ENCODE assay signal across 8 cellular contexts in genomic region chr16:77675464-77676324, GRCh38. TPM values are rescaled to one million over a fixed set of nuclear protein-coding genes. Genes with fewer than 3 reads are reported as not detected.
DNase-seq lines count a peak whose midpoint lies in the region; ATAC-seq, FAIRE-seq and TF ChIP-seq lines count a peak whose summit lies in the region.

No MANE protein-coding gene starts in this region.

- TF ChIP-seq CTCF in astrocyte (IDR thresholded peaks at IDR 0.05; ENCODE audit: insufficient read depth, low read depth, low read length) (peak; percentile 99), hepatocyte (IDR thresholded peaks at IDR 0.05; ENCODE audit: poor library complexity) (peak; percentile 93)

- H3K9me2 ChIP-seq in GM23248 (ENCODE audit: insufficient read depth), result no peaks in the 10 kb centered on the region
- H3K9me2 ChIP-seq in hepatocyte (replicated peaks; ENCODE audit: insufficient read depth), result no peaks in the 10 kb centered on the region

- H3K4me3 ChIP-seq in GM23248 (peak overlapping the region; percentile 17; the same call in 1 of the 2 replicates), astrocyte (ENCODE audit: insufficient read depth, low read depth, low read length) (no peak overlapping the region), hepatocyte (no peak overlapping the region), skeletal muscle cell (ENCODE audit: low read depth, low read length) (no peak overlapping the region)

- H3K27me3 ChIP-seq in GM23248 (replicated peaks; ENCODE audit: insufficient read depth) (0 out of 2 replicates have a peak, but pooled peaks cover 4% of the 10 kb centered on the region), astrocyte (ENCODE audit: insufficient read depth, low read length) (no peaks in the 10 kb centered on the region), hepatocyte (peaks cover 5% of the 10 kb centered on the region)

- H3K27ac ChIP-seq in GM23248, result 0 out of 2 replicates have a peak overlapping the region, but pooled peaks have one; percentile 4
- no peak overlapping the region for H3K27ac ChIP-seq in astrocyte (ENCODE audit: low read depth, low read length)
- H3K27ac ChIP-seq in hepatocyte, result no peak overlapping the region

- 27 to 28% methylated on average over 15 of the region's 15 CpGs for WGBS in GM23248 (ENCODE audit: low coverage in 1 of 2, low lambda C conversion rate in 2 of 2, missing lambda C conversion rate in 2 of 2), 2 experiments
- WGBS in hepatocyte (ENCODE audit: low lambda C conversion rate, missing lambda C conversion rate), result 33% methylated on average over 15 of the region's 15 CpGs

- H4K20me1 ChIP-seq in GM23248 (ENCODE audit: insufficient read depth) (no peaks in the 10 kb centered on the region), astrocyte (ENCODE audit: insufficient read depth, low read length) (no peaks in the 10 kb centered on the region), hepatocyte (ENCODE audit: insufficient read depth, poor library complexity, severe bottlenecking) (no peaks in the 10 kb centered on the region)

- no peaks in the 10 kb centered on the region for H3K9me3 Mint-ChIP-seq in T-helper 2 cell treated with Interferon-gamma antibody and Interleukin-4, amounts not matched to agents 5 μg/mL and 100 μg/mL, for 36 hours
- H3K9me3 Mint-ChIP-seq in astrocyte (ENCODE audit: unreplicated experiment), result no peaks in the 10 kb centered on the region

- H3K4me3 Mint-ChIP-seq in T-helper 2 cell treated with Interferon-gamma antibody and Interleukin-4, amounts not matched to agents 5 μg/mL and 100 μg/mL, for 36 hours, result no peak overlapping the region
- H3K4me3 Mint-ChIP-seq in astrocyte (ENCODE audit: unreplicated experiment), result no peak overlapping the region

- H3F3A ChIP-seq in GM23248 (ENCODE audit: insufficient read depth), result 0 out of 2 replicates have a peak, but pooled peaks cover 10% of the 10 kb centered on the region

- ATAC-seq in HG03469 (IDR thresholded peaks at IDR 0.05; ENCODE audit: unreplicated experiment), result no peak

- DNase-seq in COR-L47 (lab: John Stamatoyannopoulos, UW), result peak; percentile 60
- peak; percentile 81 for DNase-seq in GM23248
- DNase-seq in NCI-H1417 treated with DMSO at 0.1 percent for 48 hours (lab: John Stamatoyannopoulos, UW), result peak; percentile 21
- DNase-seq in T-helper 2 cell treated with Interferon-gamma antibody and Interleukin-4, amounts not matched to agents 5 μg/mL and 100 μg/mL, for 36 hours (ENCODE audit: low spot score), result peak; percentile 28
- DNase-seq in astrocyte (ENCODE audit: low read depth), result peak; percentile 52
- DNase-seq in hepatocyte (ENCODE audit: low spot score), result peak; percentile 84
- peak; percentile 20 for DNase-seq in skeletal muscle cell (ENCODE audit: low read depth)

- H2AFZ ChIP-seq in GM23248 (no peak overlapping the region), astrocyte (ENCODE audit: low read depth, low read length) (peak overlapping the region; percentile 4), hepatocyte (no peak overlapping the region)

- H3K4me1 ChIP-seq in GM23248 (ENCODE audit: insufficient read depth) (peaks cover 13% of the 10 kb centered on the region), astrocyte (ENCODE audit: insufficient read depth, low read length) (peaks cover 9% of the 10 kb centered on the region), hepatocyte (ENCODE audit: insufficient read depth) (no peaks in the 10 kb centered on the region)

- H3K36me3 ChIP-seq in GM23248 (ENCODE audit: low read depth), result no peaks in the 10 kb centered on the region
- H3K36me3 ChIP-seq in astrocyte (ENCODE audit: insufficient read depth, low read length), result no peaks in the 10 kb centered on the region
- H3K36me3 ChIP-seq in hepatocyte (replicated peaks; ENCODE audit: insufficient read depth, low read depth), result no peaks in the 10 kb centered on the region

- no peak overlapping the region for H3K27ac Mint-ChIP-seq in T-helper 2 cell treated with Interferon-gamma antibody and Interleukin-4, amounts not matched to agents 5 μg/mL and 100 μg/mL, for 36 hours
- H3K27ac Mint-ChIP-seq in astrocyte (ENCODE audit: unreplicated experiment), result no peak overlapping the region

- no peaks in the 10 kb centered on the region for H3K27me3 Mint-ChIP-seq in T-helper 2 cell treated with Interferon-gamma antibody and Interleukin-4, amounts not matched to agents 5 μg/mL and 100 μg/mL, for 36 hours (ENCODE audit: low read depth)
- peaks cover 6% of the 10 kb centered on the region for H3K27me3 Mint-ChIP-seq in astrocyte (ENCODE audit: low read depth, unreplicated experiment)

- H3K79me2 ChIP-seq in GM23248 (ENCODE audit: insufficient read depth) (no peaks in the 10 kb centered on the region), astrocyte (ENCODE audit: insufficient read depth, low read length) (no peaks in the 10 kb centered on the region), hepatocyte (no peaks in the 10 kb centered on the region)

- FAIRE-seq in astrocyte (lab: Jason Lieb, UNC), result peak; percentile 95

- H3K4me2 ChIP-seq in GM23248 (ENCODE audit: unreplicated experiment), result peak overlapping the region; percentile 50
- H3K4me2 ChIP-seq in astrocyte (ENCODE audit: low read length), result peak overlapping the region; percentile 65
- H3K4me2 ChIP-seq in hepatocyte, result no peak overlapping the region

- no peaks in the 10 kb centered on the region for H3K9me3 ChIP-seq in GM23248 (ENCODE audit: low read depth)
- H3K9me3 ChIP-seq in astrocyte (ENCODE audit: insufficient read depth, low read depth, low read length), result no peaks in the 10 kb centered on the region
- no peaks in the 10 kb centered on the region for H3K9me3 ChIP-seq in hepatocyte (ENCODE audit: low read depth)

- no peaks in the 10 kb centered on the region for H3K36me3 Mint-ChIP-seq in T-helper 2 cell treated with Interferon-gamma antibody and Interleukin-4, amounts not matched to agents 5 μg/mL and 100 μg/mL, for 36 hours (ENCODE audit: low read depth)
- no peaks in the 10 kb centered on the region for H3K36me3 Mint-ChIP-seq in astrocyte (ENCODE audit: low read depth, unreplicated experiment)

- H3K4me1 Mint-ChIP-seq in T-helper 2 cell treated with Interferon-gamma antibody and Interleukin-4, amounts not matched to agents 5 μg/mL and 100 μg/mL, for 36 hours (ENCODE audit: low read depth), result no peaks in the 10 kb centered on the region
- H3K4me1 Mint-ChIP-seq in astrocyte (ENCODE audit: low read depth, unreplicated experiment), result no peaks in the 10 kb centered on the region

- H3K9ac ChIP-seq in GM23248, result peak overlapping the region; percentile 28; the same call in 1 of the 2 replicates
- peak overlapping the region; percentile 52 for H3K9ac ChIP-seq in astrocyte (ENCODE audit: low read length)

- in situ Hi-C loops in GM23248 (cut with MboI), result loop anchor here (5.0 kb wide), 1 partner anchor 297 kb away; no protein-coding TSS in a partner anchor

RNA-seq across cellular contexts. Expression of gene NUDT7, which starts 46.6 kb away (rescaled TPM):
- 3.0 and 3.5 TPM in 2 replicates for total RNA-seq in GM23248 (2014; rRNA removed; shearing (Covaris generic))
- polyA plus RNA-seq in GM23248 (2016; fragmentation: Nextera tagmentation; extraction: Ambion mirVana) (6.2 and 7.9 TPM in 2 replicates), hepatocyte (15.9 and 16.7 TPM in 2 replicates)
- total RNA-seq in astrocyte (3.5 and 3.7 TPM in 2 replicates), hepatocyte (10.3 and 11.8 TPM in 2 replicates)

Comparison
In these comparisons a context has a peak if more than half of its experiments do, and no peak if none do; other contexts are left out.
1. DNase-seq: peak in every context shown above with its lines; median percentile 84 in hepatocyte; 81 in GM23248; 60 in COR-L47; 52 in astrocyte; 28 in T-helper 2 cell treated with Interferon-gamma antibody and Interleukin-4, amounts not matched to agents 5 μg/mL and 100 μg/mL, for 36 hours; 21 in NCI-H1417 treated with DMSO at 0.1 percent for 48 hours; 20 in skeletal muscle cell.